Comparison of ENCODE assay signal across 27 cellular contexts in genomic region chr19:33449799-33450198, GRCh38.
"Had no signal": no experiment of that assay in that cellular context is flagged by ENCODE, and none has a peak within 500 bp of the region (broad histone marks: within the 10 kb centered on the region; RNA-seq: fewer than 3 reads in every experiment).

No MANE protein-coding gene starts in this region.

- H3K27ac ChIP-seq: coronary artery, gastrocnemius medialis, heart left ventricle, hepatocyte, neural progenitor cell, psoas muscle, skin epidermis, thoracic aorta, tibial nerve, upper lobe of left lung, uterus had no signal

- H3K4me1 ChIP-seq: gastrocnemius medialis, heart left ventricle, neural progenitor cell, psoas muscle, tibial nerve, upper lobe of left lung, uterus had no signal

- H3K4me1 Mint-ChIP-seq: memory B cell; naive B cell; neural progenitor cell; stimulated activated naive B cell treated with anti-CD40 and anti-IgM and Interleukin-4, amounts not matched to agents 10 μg/mL and 1 μg/mL and 100 μg/mL, for 72 hours had no signal

- H3K27me3 ChIP-seq: gastrocnemius medialis, heart left ventricle, hepatocyte, neural progenitor cell, tibial nerve, upper lobe of left lung, uterus had no signal

- ATAC-seq: effector memory CD8-positive, alpha-beta T cell; gastrocnemius medialis; heart left ventricle; left colon; mucosa of descending colon; psoas muscle; right cardiac atrium; stimulated activated naive B cell treated with anti-CD40 and anti-IgM and Interleukin-4, amounts not matched to agents 10 μg/mL and 1 μg/mL and 100 μg/mL, for 72 hours had no signal

- H3K27ac Mint-ChIP-seq: effector memory CD8-positive, alpha-beta T cell; memory B cell; mesothelial cell of epicardium; nephron; neural progenitor cell; stimulated activated naive B cell treated with anti-CD40 and anti-IgM and Interleukin-4, amounts not matched to agents 10 μg/mL and 1 μg/mL and 100 μg/mL, for 72 hours; stimulated activated naive CD8-positive, alpha-beta T cell treated with anti-CD3 and anti-CD28 coated beads, Interleukin-15, Interleukin-2, amounts not matched to agents 100 ng/mL and 50 ng/mL, for 24 hours had no signal

- FAIRE-seq: endometrium had no signal

- H3K9ac ChIP-seq: neural progenitor cell had no signal

- H3K9me3 Mint-ChIP-seq: effector memory CD8-positive, alpha-beta T cell; memory B cell; mesothelial cell of epicardium; naive B cell; nephron; neural progenitor cell; stimulated activated naive B cell treated with anti-CD40 and anti-IgM and Interleukin-4, amounts not matched to agents 10 μg/mL and 1 μg/mL and 100 μg/mL, for 72 hours; stimulated activated naive CD8-positive, alpha-beta T cell treated with anti-CD3 and anti-CD28 coated beads, Interleukin-15, Interleukin-2, amounts not matched to agents 100 ng/mL and 50 ng/mL, for 24 hours had no signal

- H3K36me3 Mint-ChIP-seq: neural progenitor cell had no signal

- H3K9me3 ChIP-seq: gastrocnemius medialis, heart left ventricle, mucosa of descending colon, psoas muscle, thoracic aorta, tibial nerve, upper lobe of left lung, uterus had no signal

- DNase-seq: central memory CD4-positive, alpha-beta T cell; effector memory CD8-positive, alpha-beta T cell; erythroblast; gastrocnemius medialis; mucosa of descending colon; naive B cell; stimulated activated CD4-positive, alpha-beta T cell treated with anti-CD3 and anti-CD28 coated beads, Interleukin-15, amount 100 ng/mL, for 24 hours; stimulated activated CD4-positive, alpha-beta T cell treated with anti-CD3 and anti-CD28 coated beads, Interleukin-2, amount 100 ng/mL, for 48 hours; stimulated activated naive B cell treated with anti-CD40 and anti-IgM and Interleukin-4, amounts not matched to agents 10 μg/mL and 1 μg/mL and 100 μg/mL, for 72 hours; upper lobe of left lung; uterus had no signal

- H3K27me3 Mint-ChIP-seq: effector memory CD8-positive, alpha-beta T cell; memory B cell; naive B cell; stimulated activated naive B cell treated with anti-CD40 and anti-IgM and Interleukin-4, amounts not matched to agents 10 μg/mL and 1 μg/mL and 100 μg/mL, for 72 hours; stimulated activated naive CD8-positive, alpha-beta T cell treated with anti-CD3 and anti-CD28 coated beads, Interleukin-15, Interleukin-2, amounts not matched to agents 100 ng/mL and 50 ng/mL, for 24 hours had no signal

- H3K4me3 ChIP-seq: coronary artery, gastrocnemius medialis, heart left ventricle, hepatocyte, lung, mucosa of descending colon, neural progenitor cell, psoas muscle, skin epidermis, thoracic aorta, tibial nerve, upper lobe of left lung, uterus had no signal

- H3K4me3 Mint-ChIP-seq: effector memory CD8-positive, alpha-beta T cell; memory B cell; mesothelial cell of epicardium; naive B cell; nephron; neural progenitor cell; stimulated activated naive B cell treated with anti-CD40 and anti-IgM and Interleukin-4, amounts not matched to agents 10 μg/mL and 1 μg/mL and 100 μg/mL, for 72 hours; stimulated activated naive CD8-positive, alpha-beta T cell treated with anti-CD3 and anti-CD28 coated beads, Interleukin-15, Interleukin-2, amounts not matched to agents 100 ng/mL and 50 ng/mL, for 24 hours had no signal

- H3K36me3 ChIP-seq: gastrocnemius medialis, neural progenitor cell, thoracic aorta, uterus had no signal
